In genomic region chr4:7557447-7557846, GRCh38 we compare ENCODE assay signal across 14 cellular contexts.
A peak's percentile ranks its signal among the peaks of the same experiment; 100 is the strongest.
DNase-seq lines count a peak whose midpoint lies in the region; ATAC-seq and TF ChIP-seq lines count a peak whose summit lies in the region.
"Had no signal": no experiment of that assay in that cellular context is flagged by ENCODE, and none has a peak within 500 bp of the region (broad histone marks: within the 10 kb centered on the region; RNA-seq: fewer than 3 reads in every experiment).

No MANE protein-coding gene starts in this region.

- intact Hi-C loops in posterior vena cava (cut with DNase I): no loop called here

- DNase-seq in EL (peak; percentile 91), RKO (ENCODE audit: low spot score) (peak; percentile 54), epithelial cell of esophagus (ENCODE audit: low read depth) (peak; percentile 2), posterior vena cava (ENCODE audit: low spot score) (peak; percentile 47), DMS53 treated with DMSO at 0.1 percent for 48 hours (lab: John Stamatoyannopoulos, UW; ENCODE audit: unreplicated experiment) (no peak), mucosa of gallbladder (ENCODE audit: low spot score) (no peak)
- DNase-seq in NK-92 treated with Interleukin-12 subunit alpha and Interleukin-12 subunit beta, amount 100 ng/mL, for 24 hours (lab: John Stamatoyannopoulos, UW): no peak
- DNase-seq in stimulated activated naive CD8-positive, alpha-beta T cell treated with anti-CD3 and anti-CD28 coated beads, Interleukin-15, Interleukin-2, amounts not matched to agents 100 U/mL and 50 U/mL, for 24 hours: no peak
- DNase-seq: activated CD4-positive, alpha-beta T cell treated with anti-CD3 and anti-CD28 coated beads, Interleukin-2, amount 50 U/mL, for 4 hours; NCI-H2081 treated with DMSO at 0.1 percent for 48 hours; stomach; T-helper 17 cell had no signal

- ATAC-seq in stimulated activated naive CD8-positive, alpha-beta T cell treated with anti-CD3 and anti-CD28 coated beads, Interleukin-15, Interleukin-2, amounts not matched to agents 100 U/mL and 50 U/mL, for 24 hours: no peak
- ATAC-seq: activated T-helper 17 cell treated with anti-CD3 and anti-CD28 coated beads, Interleukin-2, amount 50 U/mL, for 72 hours; T-helper 17 cell had no signal

- no peak overlapping the region for H3K4me3 ChIP-seq in epithelial cell of esophagus (ENCODE audit: low read length)
- H3K4me3 ChIP-seq: right atrium auricular region, stomach had no signal

- TF ChIP-seq CTCF in epithelial cell of esophagus (IDR thresholded peaks at IDR 0.05; ENCODE audit: insufficient read depth, low read depth, low read length, missing control alignments): no peak

Comparison
In these comparisons a context has a peak if more than half of its experiments do, and no peak if none do; other contexts are left out.
1. DNase-seq: peak in EL (single experiment), RKO (single experiment), epithelial cell of esophagus (single experiment) and posterior vena cava (single experiment); none in NK-92 treated with Interleukin-12 subunit alpha and Interleukin-12 subunit beta, amount 100 ng/mL, for 24 hours (single experiment), DMS53 treated with DMSO at 0.1 percent for 48 hours (single experiment), mucosa of gallbladder (single experiment) and stimulated activated naive CD8-positive, alpha-beta T cell treated with anti-CD3 and anti-CD28 coated beads, Interleukin-15, Interleukin-2, amounts not matched to agents 100 U/mL and 50 U/mL, for 24 hours (single experiment).